In genomic region chr10:49418328-49418727, GRCh38 we compare ENCODE assay signal across 25 cellular contexts. TPM values are rescaled to one million over a fixed set of nuclear protein-coding genes. Genes with fewer than 3 reads are reported as not detected.
A peak's percentile ranks its signal among the peaks of the same experiment; 100 is the strongest.
DNase-seq lines count a peak whose midpoint lies in the region; ATAC-seq, FAIRE-seq and TF ChIP-seq lines count a peak whose summit lies in the region.
"Had no signal": no experiment of that assay in that cellular context is flagged by ENCODE, and none has a peak within 500 bp of the region (broad histone marks: within the 10 kb centered on the region; RNA-seq: fewer than 3 reads in every experiment).

No MANE protein-coding gene starts in this region.

- no peak for FAIRE-seq in K562 (lab: Jason Lieb, UNC)

- H3K4me3 ChIP-seq in left ventricle myocardium inferior (no peak overlapping the region), K562 (no peak overlapping the region), left lung (no peak overlapping the region), uterus (no peak overlapping the region)
- H3K4me3 ChIP-seq: ovary, SJSA1, tibial nerve had no signal

- DNase-seq in left ventricle myocardium inferior, result no peak
- DNase-seq in left ventricle myocardium superior, result no peak
- peak in 1 of 4 experiments; percentile 19 for DNase-seq in K562 (ENCODE audit: extremely low read depth in 1 of 4, low spot score in 3 of 4)
- no peak for DNase-seq in left lung
- no peak for DNase-seq in NCI-H1105 treated with DMSO at 0.1 percent for 48 hours (lab: John Stamatoyannopoulos, UW)
- no peak for DNase-seq in NCI-H1092 treated with DMSO at 0.1 percent for 48 hours (lab: John Stamatoyannopoulos, UW)
- no peak for DNase-seq in uterus
- DNase-seq: activated CD4-positive, alpha-beta T cell treated with anti-CD3 and anti-CD28 coated beads for 4 hours; activated CD8-positive, alpha-beta memory T cell treated with anti-CD3 and anti-CD28 coated beads, Interleukin-2, amount 50 U/mL, for 48 hours; activated naive CD4-positive, alpha-beta T cell treated with Interleukin-2 at 50 U/mL for 16 hours; CD4-positive, alpha-beta T cell; hypothalamus; NCI-H2029 treated with DMSO at 0.1 percent for 48 hours; NCI-H524 treated with DMSO at 0.1 percent for 48 hours; ovary; T1000 had no signal

- H3K27ac ChIP-seq in left ventricle myocardium inferior (replicated peaks) (no peak overlapping the region), K562 (ENCODE audit: extremely low read depth, low read depth, low read length) (no peak overlapping the region), left lung (no peak overlapping the region), uterus (no peak overlapping the region)
- H3K27ac ChIP-seq: ovary, SJSA1, tibial nerve had no signal

- ATAC-seq in left ventricle myocardium superior (no peak), K562 (peak; percentile 49; the same call in 2 of the 3 replicates), left lung (peak; percentile 39), GM18517 (IDR thresholded peaks at IDR 0.05; ENCODE audit: unreplicated experiment) (no peak)
- ATAC-seq: stimulated activated effector memory CD8-positive, alpha-beta T cell treated with anti-CD3 and anti-CD28 coated beads, Interleukin-12 subunit alpha, Interleukin-12 subunit beta, amount 100 ng/mL, for 72 hours had no signal

- intact Hi-C loops in left ventricle myocardium inferior (cut with micrococcal nuclease), result no loop called here
- intact Hi-C loops in left ventricle myocardium superior (cut with micrococcal nuclease), result no loop called here
- intact Hi-C loops in K562 (cut with micrococcal nuclease), result no loop called here
- intact Hi-C loops in left lung (cut with DNase I), result no loop called here
- intact Hi-C loops in uterus (cut with DNase I; ENCODE audit: low total_unique reads), result no loop called here

- no peak overlapping the region for H3K9ac ChIP-seq in K562 (ENCODE audit: insufficient read depth in 1 of 2, low read depth in 2 of 2, low read length in 2 of 2)

- H2AFZ ChIP-seq in K562 (ENCODE audit: low read depth, low read length), result no peak overlapping the region

- H3K27me3 ChIP-seq in left ventricle myocardium inferior (ENCODE audit: low read depth), result no peaks in the 10 kb centered on the region
- peaks cover 12 to 22% of the 10 kb centered on the region in 2 experiments; a peak in 3 of 5 replicates for H3K27me3 ChIP-seq in K562 (ENCODE audit: control insufficient read depth in 2 of 2, insufficient read depth in 2 of 2, low read length in 2 of 2)
- no peaks in the 10 kb centered on the region for H3K27me3 ChIP-seq in left lung
- H3K27me3 ChIP-seq in uterus, result no peaks in the 10 kb centered on the region
- H3K27me3 ChIP-seq: ovary, tibial nerve had no signal

- no peaks in the 10 kb centered on the region for H4K20me1 ChIP-seq in K562 (replicated peaks; ENCODE audit: control insufficient read depth, insufficient read depth, low read length)

- in situ Hi-C loops in K562 (cut with MboI), result no loop called here

- no peaks in the 10 kb centered on the region for H3K79me2 ChIP-seq in K562 (ENCODE audit: control insufficient read depth, insufficient read depth, low read length)

- no peaks in the 10 kb centered on the region for H3K9me1 ChIP-seq in K562 (ENCODE audit: control insufficient read depth, insufficient read depth, low read length)

- TF ChIP-seq EP300 in K562 (IDR thresholded peaks at IDR 0.05; ENCODE audit: low read length), result no peak

- H3K36me3 ChIP-seq in left ventricle myocardium inferior (no peaks in the 10 kb centered on the region), K562 (ENCODE audit: control insufficient read depth, insufficient read depth, low read length) (no peaks in the 10 kb centered on the region), left lung (no peaks in the 10 kb centered on the region), uterus (no peaks in the 10 kb centered on the region)
- H3K36me3 ChIP-seq: ovary, SJSA1, tibial nerve had no signal

- TF ChIP-seq RAD21 in K562 (CRISPR knock-in tag; conservative IDR thresholded peaks at IDR 0.05 in 1 of 2, IDR thresholded peaks at IDR 0.05 in 1 of 2), result peak in 1 of 2 experiments; percentile 55; a peak in 2 of 4 replicates

- no peak overlapping the region for H3K4me2 ChIP-seq in K562 (ENCODE audit: insufficient read depth, low read length)

- H3K4me1 ChIP-seq in left ventricle myocardium inferior (no peaks in the 10 kb centered on the region), K562 (replicated peaks in 1 of 2; ENCODE audit: control insufficient read depth in 2 of 2, insufficient read depth in 2 of 2, low read length in 2 of 2) (0 out of 5 replicates have a peak, but pooled peaks cover 0 to 3% of the 10 kb centered on the region in 2 experiments), left lung (peaks cover 0 to 3% of the 10 kb centered on the region in 2 donors), uterus (no peaks in the 10 kb centered on the region)
- H3K4me1 ChIP-seq: SJSA1, tibial nerve had no signal

- no peak for TF ChIP-seq POLR2A in K562 (conservative IDR thresholded peaks at IDR 0.05)
- TF ChIP-seq POLR2A in uterus (IDR thresholded peaks at IDR 0.05), result no peak

- TF ChIP-seq CTCF in left ventricle myocardium inferior (IDR thresholded peaks at IDR 0.05; ENCODE audit: borderline replicate concordance), result peak; percentile 43
- peak; percentile 29 to 46 (median 34); a peak in 4 of 6 replicates for TF ChIP-seq CTCF in K562 (IDR thresholded peaks at IDR 0.05 in 2 of 3, conservative IDR thresholded peaks at IDR 0.05 in 1 of 3; ENCODE audit: insufficient read depth in 2 of 3, low read depth in 1 of 3, low read length in 3 of 3)
- TF ChIP-seq CTCF in left lung (IDR thresholded peaks at IDR 0.05), result no peak
- no peak for TF ChIP-seq CTCF in uterus (IDR thresholded peaks at IDR 0.05)

- WGBS in K562 (ENCODE audit: insufficient coverage, low coverage, missing lambda C conversion rate), result 16% methylated on average over 2 of the region's 2 CpGs

- CTCF ChIA-PET in K562 (lab: Yijun Ruan, JAX; ENCODE audit: low intra/inter-chr PET ratio), result no interaction called here

- H3K9me3 ChIP-seq in left ventricle myocardium inferior (replicated peaks) (no peaks in the 10 kb centered on the region), K562 (replicated peaks; ENCODE audit: control insufficient read depth, insufficient read depth, low read depth, low read length) (no peaks in the 10 kb centered on the region), left lung (no peaks in the 10 kb centered on the region), uterus (no peaks in the 10 kb centered on the region)
- H3K9me3 ChIP-seq: ovary, SJSA1 had no signal

- POLR2A ChIA-PET in K562 (lab: Yijun Ruan, JAX), result interaction anchor here (1.2 kb wide), 1 partner anchor 11 kb away, joined by 5 read pairs; no protein-coding TSS in a partner anchor

- BruUV-seq in K562 (replicated peaks; lab: Mats Ljungman, UMichigan), result no TSS peak

TF ChIP-seq in K562, 482 proteins besides CTCF, POLR2A, EP300 and RAD21:
- 0 out of 2 replicates have a peak, but pooled peaks have one; percentile 36 for TF ChIP-seq SMC3 (conservative IDR thresholded peaks at IDR 0.05; ENCODE audit: insufficient read depth, low read depth, low read length)
- no peak for TF ChIP-seq NR1H2 (CRISPR knock-in tag; IDR thresholded peaks at IDR 0.05)

RNA-seq across cellular contexts. Expression of gene DRGX, which starts 22.4 kb away (rescaled TPM):
- not detected for total RNA-seq in left ventricle myocardium inferior
- total RNA-seq in left ventricle myocardium superior, result not detected
- not detected in 2 replicates for total RNA-seq in K562 (2011; cell fraction: chromatin; rRNA removed; ENCODE audit: low replicate concordance)
- total RNA-seq in K562 (2011; cell fraction: nucleolus; rRNA removed), result not detected in 2 replicates
- total RNA-seq in K562 (2011; cell fraction: nucleoplasm; rRNA removed), result not detected in 2 replicates
- not detected in 2 replicates for total RNA-seq in K562 (2014; rRNA removed)
- total RNA-seq in K562 (2014; rRNA removed; fragmentation: Illumina TruSeq; extraction: Trizol), result not detected in 2 replicates
- not detected in 2 replicates for total RNA-seq in K562 (2015; rRNA removed; fragmentation: Illumina TruSeq; extraction: Trizol)
- not detected in 2 replicates for total RNA-seq in K562 (2021)
- polyA plus RNA-seq in K562 (2011; rRNA removed), result not detected in 2 replicates
- not detected in 2 replicates for polyA plus RNA-seq in K562 (2011; cell fraction: cytosol; rRNA removed)
- polyA plus RNA-seq in K562 (2011; cell fraction: nucleus; rRNA removed), result not detected in 2 replicates
- polyA plus RNA-seq in K562 (2012), result 0.17 TPM in 1 of 2 replicates, not detected in the other
- polyA plus RNA-seq in K562 (2014; fragmentation: Illumina TruSeq; extraction: Trizol), result not detected in 2 replicates
- not detected for polyA plus RNA-seq in K562 (2014; fragmentation: Nextera tagmentation; extraction: Ambion mirVana)
- polyA plus RNA-seq in K562 (2014; rRNA removed), result not detected in 2 replicates
- polyA minus RNA-seq in K562 (2011; rRNA and poly(A)+ RNA removed), result not detected in 2 replicates
- polyA minus RNA-seq in K562 (2011; cell fraction: cytosol; rRNA and poly(A)+ RNA removed), result not detected in 2 replicates
- polyA minus RNA-seq in K562 (2011; cell fraction: nucleus; rRNA and poly(A)+ RNA removed), result not detected in 2 replicates
- under 1 TPM in 1 of 2 donors, not detected in 1; 0.45 TPM for total RNA-seq in left lung
- total RNA-seq in uterus, result under 1 TPM in 1 of 4 donors, not detected in 3; 0.14 TPM
- total RNA-seq: A673; CD4-positive, alpha-beta T cell; dermis microvascular lymphatic vessel endothelial cell; LHCN-M2; mucosa of gallbladder; OCI-LY7; ovary; SJSA1; tibial nerve had no signal
- polyA plus RNA-seq: ovary had no signal

Comparison
In these comparisons a context has a peak if more than half of its experiments do, and no peak if none do; other contexts are left out.
1. CTCF ChIP-seq: peak in left ventricle myocardium inferior (single experiment) and K562 (3 of 3); none in left lung (0 of 2) and uterus (0 of 4).
2. ATAC-seq: peak in K562 (single experiment) and left lung (single experiment); none in left ventricle myocardium superior (single experiment) and GM18517 (single experiment).